In genomic region chr9:136090060-136090735, GRCh38 we compare ENCODE assay signal across 2 cellular contexts.
TF ChIP-seq lines count a peak whose summit lies in the region.

No MANE protein-coding gene starts in this region.

TF ChIP-seq in GM23338, 12 proteins besides CTCF, POLR2A, EP300 and RAD21 (continued from another document):
- TF ChIP-seq REST (IDR thresholded peaks at IDR 0.05; ENCODE audit: unreplicated experiment) (no peak), NANOG (IDR thresholded peaks at IDR 0.05; ENCODE audit: borderline replicate concordance) (no peak), JUNB (IDR thresholded peaks at IDR 0.05; ENCODE audit: unreplicated experiment) (no peak)

TF ChIP-seq in WTC11, 78 proteins besides CTCF, POLR2A, EP300 and RAD21 (continued from another document):
- TF ChIP-seq MAX (CRISPR knock-in tag; IDR thresholded peaks at IDR 0.05) (no peak), IRF2 (CRISPR knock-in tag; IDR thresholded peaks at IDR 0.05; ENCODE audit: borderline replicate concordance, low read depth) (no peak), ZBTB21 (CRISPR knock-in tag; IDR thresholded peaks at IDR 0.05; ENCODE audit: borderline replicate concordance) (no peak), USF1 (CRISPR knock-in tag; IDR thresholded peaks at IDR 0.05) (no peak), RELA (CRISPR knock-in tag; IDR thresholded peaks at IDR 0.05; ENCODE audit: borderline replicate concordance) (no peak), TCF7 (CRISPR knock-in tag; IDR thresholded peaks at IDR 0.05; ENCODE audit: low read depth) (no peak), ATF3 (CRISPR knock-in tag; conservative IDR thresholded peaks at IDR 0.05) (no peak), ZNF281 (CRISPR knock-in tag; IDR thresholded peaks at IDR 0.05) (no peak), ATF6 (CRISPR knock-in tag; IDR thresholded peaks at IDR 0.05) (no peak), ZNF263 (CRISPR knock-in tag; IDR thresholded peaks at IDR 0.05; ENCODE audit: low read depth) (no peak), STAT6 (CRISPR knock-in tag; conservative IDR thresholded peaks at IDR 0.05; ENCODE audit: low read depth) (no peak)
